Comparison of ENCODE assay signal across 8 cellular contexts in genomic region chr15:83010709-83011270, GRCh38. TPM values are rescaled to one million over a fixed set of nuclear protein-coding genes. Genes with fewer than 3 reads are reported as not detected.
DNase-seq lines count a peak whose midpoint lies in the region; ATAC-seq, FAIRE-seq and TF ChIP-seq lines count a peak whose summit lies in the region.

No MANE protein-coding gene starts in this region.

- peaks cover 2% of the 10 kb centered on the region for H3K9me3 ChIP-seq in trophoblast cell (ENCODE audit: insufficient read depth, low read depth, low read length)

- H2AFZ ChIP-seq in trophoblast cell (ENCODE audit: insufficient read depth, low read length, poor library complexity), result peak overlapping the region; percentile 76

- ATAC-seq in activated naive CD8-positive, alpha-beta T cell treated with anti-CD3 and anti-CD28 coated beads, Interleukin-2, amount 10 ng/mL, durations not matched to agents 7 days and 5 days (ENCODE audit: low read depth), result peak; percentile 63

- H4K91ac ChIP-seq in trophoblast cell (ENCODE audit: low read depth, low read length), result peak overlapping the region; percentile 58

- H3K9ac ChIP-seq in trophoblast cell (ENCODE audit: low read length), result peak overlapping the region; percentile 92

- peak overlapping the region; percentile 96 for H3K4me3 ChIP-seq in trophoblast cell (ENCODE audit: low read depth, low read length)

- peak overlapping the region; percentile 99 for H3K4me3 Mint-ChIP-seq in activated naive CD8-positive, alpha-beta T cell treated with anti-CD3 and anti-CD28 coated beads, Interleukin-2, amount 10 ng/mL, durations not matched to agents 7 days and 5 days
- peak overlapping the region; percentile 97 for H3K4me3 Mint-ChIP-seq in type B pancreatic cell

- intact Hi-C loops in cardiac septum (cut with DNase I), result loop anchor here (1.0 to 10.0 kb wide), 4 partner anchors 56 to 197 kb away; partner anchors contain the start of genes BTBD1, HDGFL3 and HOMER2

- WGBS in trophoblast cell (ENCODE audit: extremely low coverage, insufficient coverage, insufficient read length), result no CpG with 5 or more reads among the region's 15 CpGs

- H2BK120ac ChIP-seq in trophoblast cell (ENCODE audit: insufficient read depth, low read length, poor library complexity), result peak overlapping the region; percentile 9

- no peak overlapping the region for H3K27ac ChIP-seq in trophoblast cell (ENCODE audit: low read depth, low read length)

- peak overlapping the region; percentile 42 for H3K18ac ChIP-seq in trophoblast cell (ENCODE audit: low read length)

- TF ChIP-seq CTCF in LNCAP (IDR thresholded peaks at IDR 0.05), result peak; percentile 94
- TF ChIP-seq CTCF in type B pancreatic cell (conservative IDR thresholded peaks at IDR 0.05), result peak; percentile 90

- no peak for FAIRE-seq in H54 (lab: Jason Lieb, UNC)

- peaks cover 5 to 9% of the 10 kb centered on the region in 2 experiments for H3K4me1 ChIP-seq in trophoblast cell (ENCODE audit: control insufficient read depth in 1 of 2, insufficient read depth in 2 of 2, low read length in 2 of 2)

- in situ Hi-C loops in G401 (cut with HindIII; ENCODE audit: low sequenced_read_pairs), result no loop called here

- H3K27me3 ChIP-seq in trophoblast cell (ENCODE audit: insufficient read depth, low read length), result no peaks in the 10 kb centered on the region

- H3K27me3 Mint-ChIP-seq in activated naive CD8-positive, alpha-beta T cell treated with anti-CD3 and anti-CD28 coated beads, Interleukin-2, amount 10 ng/mL, durations not matched to agents 7 days and 5 days, result no peaks in the 10 kb centered on the region
- no peaks in the 10 kb centered on the region for H3K27me3 Mint-ChIP-seq in type B pancreatic cell

- peaks cover 38% of the 10 kb centered on the region for H3K4me1 Mint-ChIP-seq in activated naive CD8-positive, alpha-beta T cell treated with anti-CD3 and anti-CD28 coated beads, Interleukin-2, amount 10 ng/mL, durations not matched to agents 7 days and 5 days
- H3K4me1 Mint-ChIP-seq in type B pancreatic cell (ENCODE audit: unreplicated experiment), result peaks cover 27% of the 10 kb centered on the region

- DNase-seq in G401 (ENCODE audit: low spot score) (peak; percentile 68), H54 (ENCODE audit: insufficient read length, low spot score) (peak; percentile 42), SKM-1 (lab: John Stamatoyannopoulos, UW; ENCODE audit: unreplicated experiment) (peak; percentile 59), cardiac septum (ENCODE audit: low spot score) (peak; percentile 80), trophoblast cell (peak; percentile 65 to 74), type B pancreatic cell (ENCODE audit: extremely low spot score, unreplicated experiment) (peak; percentile 78)
- peak; percentile 79 for DNase-seq in activated naive CD8-positive, alpha-beta T cell treated with anti-CD3 and anti-CD28 coated beads, Interleukin-2, amount 10 ng/mL, durations not matched to agents 7 days and 5 days

- H3K9me3 Mint-ChIP-seq in activated naive CD8-positive, alpha-beta T cell treated with anti-CD3 and anti-CD28 coated beads, Interleukin-2, amount 10 ng/mL, durations not matched to agents 7 days and 5 days, result no peaks in the 10 kb centered on the region
- H3K9me3 Mint-ChIP-seq in type B pancreatic cell, result peaks cover 12% of the 10 kb centered on the region

- no peak for TF ChIP-seq POLR2A in H54 (IDR thresholded peaks at IDR 0.05; ENCODE audit: low read depth, low read length)

- peak overlapping the region; percentile 98 for H3K27ac Mint-ChIP-seq in activated naive CD8-positive, alpha-beta T cell treated with anti-CD3 and anti-CD28 coated beads, Interleukin-2, amount 10 ng/mL, durations not matched to agents 7 days and 5 days
- H3K27ac Mint-ChIP-seq in type B pancreatic cell, result peak overlapping the region; percentile 94

- H3K79me2 ChIP-seq in trophoblast cell (ENCODE audit: control insufficient read depth, insufficient read depth, low read length, poor library complexity), result peaks cover 7% of the 10 kb centered on the region

- POLR2A ChIA-PET in activated naive CD8-positive, alpha-beta T cell treated with anti-CD3 and anti-CD28 coated beads, Interleukin-2, amount 10 ng/mL, durations not matched to agents 7 days and 5 days (lab: Charles Lee), result interaction anchor here (0.5 to 1.9 kb wide), 15 partner anchors 8 to 471 kb away, joined by 3 to 25 read pairs (median 6); partner anchors contain the start of genes BTBD1, RAMAC, RPS17 and TM6SF1

- peak overlapping the region; percentile 54 for H3K14ac ChIP-seq in trophoblast cell (ENCODE audit: low read length)

- H2AK5ac ChIP-seq in trophoblast cell (ENCODE audit: low read length), result peak overlapping the region; percentile 1

- H3K4ac ChIP-seq in trophoblast cell (ENCODE audit: low read depth, low read length), result peak overlapping the region; percentile 47

- H4K8ac ChIP-seq in trophoblast cell (ENCODE audit: low read depth, low read length), result peak overlapping the region; percentile 88

- H3K36me3 Mint-ChIP-seq in activated naive CD8-positive, alpha-beta T cell treated with anti-CD3 and anti-CD28 coated beads, Interleukin-2, amount 10 ng/mL, durations not matched to agents 7 days and 5 days, result peaks cover 12% of the 10 kb centered on the region
- peaks cover 35% of the 10 kb centered on the region for H3K36me3 Mint-ChIP-seq in type B pancreatic cell

- no peak overlapping the region for H2BK5ac ChIP-seq in trophoblast cell (ENCODE audit: low read depth, low read length, poor library complexity)

- H3K4me2 ChIP-seq in trophoblast cell (ENCODE audit: low read length), result peak overlapping the region; percentile 90

- peaks cover 10 to 21% of the 10 kb centered on the region in 2 experiments for H3K36me3 ChIP-seq in trophoblast cell (ENCODE audit: control insufficient read depth in 1 of 2, insufficient read depth in 2 of 2, low read length in 2 of 2)

- peaks cover 11% of the 10 kb centered on the region for H3K79me1 ChIP-seq in trophoblast cell (ENCODE audit: low read length)

- H3K23ac ChIP-seq in trophoblast cell (ENCODE audit: low read length), result no peak overlapping the region

- H2BK12ac ChIP-seq in trophoblast cell (ENCODE audit: low read length), result no peak overlapping the region

- peak overlapping the region; percentile 33 for H4K12ac ChIP-seq in trophoblast cell (ENCODE audit: low read depth, low read length)

RNA-seq across cellular contexts. Expression of gene C15orf40, which starts 0.6 kb away (rescaled TPM):
- total RNA-seq in G401 (2014; rRNA removed; shearing (Covaris generic)), result 15.7 and 21.2 TPM in 2 replicates
- total RNA-seq in activated naive CD8-positive, alpha-beta T cell treated with anti-CD3 and anti-CD28 coated beads, Interleukin-2, amount 10 ng/mL, durations not matched to agents 7 days and 5 days, result 10 to 100 TPM; 28.5 to 35.4 TPM
- total RNA-seq in cardiac septum, result 8.5 TPM
- 8.7 and 9.5 TPM in 2 replicates for polyA plus RNA-seq in trophoblast cell (2013)
- 20.8 and 26.8 TPM in 2 replicates for total RNA-seq in type B pancreatic cell (ENCODE audit: low replicate concordance)

RNA-seq across cellular contexts. Expression of gene RAMAC, which starts 24.8 kb away (rescaled TPM):
- total RNA-seq in G401 (2014; rRNA removed; shearing (Covaris generic)), result 26.8 and 38.9 TPM in 2 replicates
- total RNA-seq in activated naive CD8-positive, alpha-beta T cell treated with anti-CD3 and anti-CD28 coated beads, Interleukin-2, amount 10 ng/mL, durations not matched to agents 7 days and 5 days, result 10 to 100 TPM; 24.4 to 25.9 TPM
- total RNA-seq in cardiac septum (12.5 TPM), type B pancreatic cell (ENCODE audit: low replicate concordance) (31.1 and 46.1 TPM in 2 replicates)
- polyA plus RNA-seq in trophoblast cell (2013), result 34.3 and 34.7 TPM in 2 replicates

RNA-seq across cellular contexts. Expression of gene BTBD1, which starts 56.3 kb away (rescaled TPM):
- total RNA-seq in G401 (2014; rRNA removed; shearing (Covaris generic)), result 78.8 and 136 TPM in 2 replicates
- total RNA-seq in activated naive CD8-positive, alpha-beta T cell treated with anti-CD3 and anti-CD28 coated beads, Interleukin-2, amount 10 ng/mL, durations not matched to agents 7 days and 5 days, result 10 to 100 TPM; 56.3 to 59.2 TPM
- 128 TPM for total RNA-seq in cardiac septum
- polyA plus RNA-seq in trophoblast cell (2013), result 24.5 and 25.2 TPM in 2 replicates
- 40.5 and 40.7 TPM in 2 replicates for total RNA-seq in type B pancreatic cell (ENCODE audit: low replicate concordance)

RNA-seq across cellular contexts. Expression of gene HOMER2, which starts 58.3 kb away (rescaled TPM):
- 36.0 and 40.4 TPM in 2 replicates for total RNA-seq in G401 (2014; rRNA removed; shearing (Covaris generic))
- total RNA-seq in activated naive CD8-positive, alpha-beta T cell treated with anti-CD3 and anti-CD28 coated beads, Interleukin-2, amount 10 ng/mL, durations not matched to agents 7 days and 5 days, result 1 to 10 TPM; 6.3 to 6.6 TPM
- total RNA-seq in cardiac septum, result 41.6 TPM
- 2.4 and 3.3 TPM in 2 replicates for polyA plus RNA-seq in trophoblast cell (2013)
- total RNA-seq in type B pancreatic cell (ENCODE audit: low replicate concordance), result 18.8 and 23.4 TPM in 2 replicates
